ENCODE assay signal across 22 cellular contexts in genomic region chr10:80694930-80695329, GRCh38.
DNase-seq lines count a peak whose midpoint lies in the region; ATAC-seq, FAIRE-seq and TF ChIP-seq lines count a peak whose summit lies in the region.
"Had no signal": no experiment of that assay in that cellular context is flagged by ENCODE, and none has a peak within 500 bp of the region (broad histone marks: within the 10 kb centered on the region; RNA-seq: fewer than 3 reads in every experiment).

No MANE protein-coding gene starts in this region.

- no peaks in the 10 kb centered on the region for H3K27me3 ChIP-seq in GM12878 (replicated peaks in 1 of 2; ENCODE audit: control insufficient read depth in 2 of 2, insufficient read depth in 2 of 2, low read length in 1 of 2)
- H3K27me3 ChIP-seq in trophoblast cell (ENCODE audit: insufficient read depth, low read length), result no peaks in the 10 kb centered on the region

- CTCF ChIA-PET in activated CD4-positive, alpha-beta T cell treated with anti-CD3 and anti-CD28 coated beads for 36 hours (lab: Charles Lee), result interaction anchor here (0.9 kb wide), 1 partner anchor 31 kb away, joined by 3 read pairs; no protein-coding TSS in a partner anchor
- CTCF ChIA-PET in HEK293 (lab: Yijun Ruan, JAX) (interaction anchor here (0.6 to 3.0 kb wide), 3 partner anchors 218 to 250 kb away, joined by 3 to 11 read pairs (median 5); no protein-coding TSS in a partner anchor), GM12878 (lab: Yijun Ruan, JAX) (interaction anchor here (1.2 kb wide), 1 partner anchor 229 kb away, joined by 3 read pairs; no protein-coding TSS in a partner anchor)

- H3K14ac ChIP-seq in trophoblast cell (ENCODE audit: low read length), result no peak overlapping the region

- no TSS peak for BruUV-seq in GM12878 (replicated peaks; lab: Mats Ljungman, UMichigan)

- peak; percentile 9 for DNase-seq in activated CD4-positive, alpha-beta T cell treated with anti-CD3 and anti-CD28 coated beads for 36 hours
- no peak for DNase-seq in activated CD4-positive, alpha-beta T cell treated with anti-CD3 and anti-CD28 coated beads, Interleukin-2, amount 50 U/mL, for 48 hours
- DNase-seq in GM12878 (ENCODE audit: low read depth, low spot score), result no peak
- DNase-seq in trophoblast cell, result no peak
- DNase-seq in hippocampal formation (lab: John Stamatoyannopoulos, UW), result no peak
- no peak for DNase-seq in GM12892 (ENCODE audit: insufficient read length)
- DNase-seq: DMS153, GDM1, HCEC 1CT, KBM-7, NCI-H1417 treated with DMSO at 0.1 percent for 48 hours, NCI-H187 treated with DMSO at 0.1 percent for 48 hours, NCI-H2227 treated with DMSO at 0.1 percent for 48 hours, NCI-H524 treated with DMSO at 0.1 percent for 48 hours had no signal

- RAD21 ChIA-PET in GM12878 (lab: Charles Lee; ENCODE audit: unreplicated experiment), result no interaction called here

- H4K12ac ChIP-seq in trophoblast cell (ENCODE audit: low read depth, low read length), result no peak overlapping the region

- H3K79me2 ChIP-seq in GM12878 (ENCODE audit: control insufficient read depth, insufficient read depth, low read length) (no peaks in the 10 kb centered on the region), trophoblast cell (ENCODE audit: control insufficient read depth, insufficient read depth, low read length, poor library complexity) (no peaks in the 10 kb centered on the region)

- no peaks in the 10 kb centered on the region for H3K36me3 Mint-ChIP-seq in activated CD4-positive, alpha-beta T cell treated with anti-CD3 and anti-CD28 coated beads for 36 hours (ENCODE audit: low read depth)

- WGBS in GM12878 (ENCODE audit: insufficient coverage, insufficient replicate concordance, low lambda C conversion rate, missing lambda C conversion rate), result 11% methylated on average over 5 of the region's 5 CpGs
- WGBS in trophoblast cell (ENCODE audit: extremely low coverage, insufficient coverage, insufficient read length), result no CpG with 5 or more reads among the region's 5 CpGs

- POLR2A ChIA-PET in activated CD4-positive, alpha-beta T cell treated with anti-CD3 and anti-CD28 coated beads for 36 hours (lab: Charles Lee), result no interaction called here
- POLR2A ChIA-PET in HEK293 (lab: Yijun Ruan, JAX), result no interaction called here
- POLR2A ChIA-PET in GM12878 (lab: Charles Lee), result no interaction called here

- H3K9me3 ChIP-seq in HEK293 (ENCODE audit: control insufficient read depth, insufficient read depth, low read depth, low read length) (no peaks in the 10 kb centered on the region), GM12878 (replicated peaks; ENCODE audit: control insufficient read depth, insufficient read depth, low read length) (no peaks in the 10 kb centered on the region), trophoblast cell (ENCODE audit: insufficient read depth, low read depth, low read length) (no peaks in the 10 kb centered on the region)

- TF ChIP-seq CTCF in HEK293 (tag by site-specific recombination; IDR thresholded peaks at IDR 0.05) (peak; percentile 14; the same call in 1 of the 2 replicates), GM12878 (IDR thresholded peaks at IDR 0.05 in 2 of 3, conservative IDR thresholded peaks at IDR 0.05 in 1 of 3; ENCODE audit: control insufficient read depth in 2 of 3, extremely low read depth in 1 of 3, insufficient read depth in 1 of 3, low read depth in 3 of 3, low read length in 3 of 3) (peak in 1 of 3 experiments; percentile 13; a peak in 1 of 6 replicates)

- in situ Hi-C loops in GM12878 (cut with MboI), result loop anchor here (5.0 kb wide), 1 partner anchor 487 kb away; no protein-coding TSS in a partner anchor

- H2AFZ ChIP-seq in GM12878 (ENCODE audit: control insufficient read depth, low read depth, low read length) (no peak overlapping the region), trophoblast cell (ENCODE audit: insufficient read depth, low read length, poor library complexity) (no peak overlapping the region)

- TF ChIP-seq POLR2A in GM12878 (IDR thresholded peaks at IDR 0.05; ENCODE audit: low read depth, low read length), result no peak
- no peak for TF ChIP-seq POLR2A in GM12892 (IDR thresholded peaks at IDR 0.05; ENCODE audit: low read depth, low read length)

- SMC1A ChIA-PET in GM12878 (lab: Charles Lee; ENCODE audit: uncharacterized antibody, unreplicated experiment), result interaction anchor here (0.8 to 1.2 kb wide), 3 partner anchors 10 to 227 kb away, joined by 3 read pairs; no protein-coding TSS in a partner anchor

- no peak overlapping the region for H4K91ac ChIP-seq in trophoblast cell (ENCODE audit: low read depth, low read length)

- no peaks in the 10 kb centered on the region for H3K4me1 ChIP-seq in HEK293 (ENCODE audit: control insufficient read depth, insufficient read depth, low read length)
- no peaks in the 10 kb centered on the region for H3K4me1 ChIP-seq in GM12878 (ENCODE audit: control insufficient read depth, insufficient read depth, low read length)
- H3K4me1 ChIP-seq in trophoblast cell (ENCODE audit: control insufficient read depth in 1 of 2, insufficient read depth in 2 of 2, low read length in 2 of 2), result no peaks in the 10 kb centered on the region

- intact Hi-C loops in activated CD4-positive, alpha-beta T cell treated with anti-CD3 and anti-CD28 coated beads for 36 hours (cut with DNase I, micrococcal nuclease), result loop anchor here (5.0 to 10.0 kb wide), 3 partner anchors 232 to 487 kb away; no protein-coding TSS in a partner anchor
- intact Hi-C loops in GM12878 (cut with micrococcal nuclease; ENCODE audit: unreplicated experiment), result loop anchor here (5.0 kb wide), 1 partner anchor 1142 kb away; no protein-coding TSS in a partner anchor

- no peak overlapping the region for H3K18ac ChIP-seq in trophoblast cell (ENCODE audit: low read length)

- no peaks in the 10 kb centered on the region for H3K9me3 Mint-ChIP-seq in activated CD4-positive, alpha-beta T cell treated with anti-CD3 and anti-CD28 coated beads for 36 hours (ENCODE audit: low read depth)

- no peak overlapping the region for H3K4me2 ChIP-seq in GM12878 (ENCODE audit: control insufficient read depth, insufficient read depth)
- no peak overlapping the region for H3K4me2 ChIP-seq in trophoblast cell (ENCODE audit: low read length)

- H3K27me3 Mint-ChIP-seq in activated CD4-positive, alpha-beta T cell treated with anti-CD3 and anti-CD28 coated beads for 36 hours, result peaks cover 5% of the 10 kb centered on the region

- no peaks in the 10 kb centered on the region for H3K4me1 Mint-ChIP-seq in activated CD4-positive, alpha-beta T cell treated with anti-CD3 and anti-CD28 coated beads for 36 hours
- H3K4me1 Mint-ChIP-seq: B cell had no signal

- H2BK12ac ChIP-seq in trophoblast cell (ENCODE audit: low read length), result no peak overlapping the region

- no peaks in the 10 kb centered on the region for H4K20me1 ChIP-seq in GM12878 (ENCODE audit: control insufficient read depth, insufficient read depth)

- no peak overlapping the region for H2BK120ac ChIP-seq in trophoblast cell (ENCODE audit: insufficient read depth, low read length, poor library complexity)

- H3K23ac ChIP-seq in trophoblast cell (ENCODE audit: low read length), result no peak overlapping the region

- H3K36me3 ChIP-seq in HEK293 (ENCODE audit: control insufficient read depth in 2 of 2, insufficient read depth in 1 of 2, low read length in 2 of 2), result no peaks in the 10 kb centered on the region
- no peaks in the 10 kb centered on the region for H3K36me3 ChIP-seq in GM12878 (ENCODE audit: control insufficient read depth in 2 of 2, insufficient read depth in 2 of 2, low read length in 1 of 2)
- no peaks in the 10 kb centered on the region for H3K36me3 ChIP-seq in trophoblast cell (ENCODE audit: control insufficient read depth in 1 of 2, insufficient read depth in 2 of 2, low read length in 2 of 2)

- H2AK5ac ChIP-seq in trophoblast cell (ENCODE audit: low read length), result no peak overlapping the region

- no peaks in the 10 kb centered on the region for H3K79me1 ChIP-seq in trophoblast cell (ENCODE audit: low read length)

- TF ChIP-seq EP300 in GM12878 (IDR thresholded peaks at IDR 0.05; ENCODE audit: borderline replicate concordance in 1 of 2, control insufficient read depth in 1 of 2, low read depth in 2 of 2, low read length in 2 of 2), result no peak

- TF ChIP-seq RAD21 in GM12878 (IDR thresholded peaks at IDR 0.05; ENCODE audit: insufficient read depth, low read depth, low read length), result peak; percentile 24

- ATAC-seq in activated CD4-positive, alpha-beta T cell treated with anti-CD3 and anti-CD28 coated beads for 36 hours, result no peak
- no peak for ATAC-seq in GM12878
- ATAC-seq in HG03565 (IDR thresholded peaks at IDR 0.05; ENCODE audit: unreplicated experiment), result no peak
- ATAC-seq: Panc1, Right ventricle myocardium inferior had no signal

- no peak overlapping the region for H3K4ac ChIP-seq in trophoblast cell (ENCODE audit: low read depth, low read length)

- H3K27ac ChIP-seq in HEK293 (ENCODE audit: extremely low read depth, low read depth, low read length) (no peak overlapping the region), GM12878 (ENCODE audit: control insufficient read depth, insufficient read depth) (no peak overlapping the region), trophoblast cell (ENCODE audit: low read depth, low read length) (no peak overlapping the region)
- H3K27ac ChIP-seq: 22Rv1, SK-N-MC had no signal

- H3K27ac Mint-ChIP-seq in activated CD4-positive, alpha-beta T cell treated with anti-CD3 and anti-CD28 coated beads for 36 hours, result no peak overlapping the region
- H3K27ac Mint-ChIP-seq: B cell had no signal

- FAIRE-seq in GM12878 (lab: Jason Lieb, UNC) (no peak), GM12892 (lab: Jason Lieb, UNC) (no peak)
- FAIRE-seq: GM19239 had no signal

- no peak overlapping the region for H3K9ac ChIP-seq in GM12878 (ENCODE audit: control insufficient read depth, insufficient read depth, low read length)
- peak overlapping the region; percentile 28 for H3K9ac ChIP-seq in trophoblast cell (ENCODE audit: low read length)

- H3K4me3 Mint-ChIP-seq in activated CD4-positive, alpha-beta T cell treated with anti-CD3 and anti-CD28 coated beads for 36 hours, result no peak overlapping the region
- H3K4me3 Mint-ChIP-seq: B cell had no signal

- no peak overlapping the region for H2BK5ac ChIP-seq in trophoblast cell (ENCODE audit: low read depth, low read length, poor library complexity)

- no peak overlapping the region for H4K8ac ChIP-seq in trophoblast cell (ENCODE audit: low read depth, low read length)

- H3K4me3 ChIP-seq in HEK293 (ENCODE audit: low read depth, low read length) (no peak overlapping the region), GM12878 (no peak overlapping the region), trophoblast cell (ENCODE audit: low read depth, low read length) (no peak overlapping the region)
- H3K4me3 ChIP-seq: SK-N-MC had no signal

TF ChIP-seq in GM12878, 131 proteins besides CTCF, POLR2A, EP300 and RAD21 (continues in another document):
- no peak for TF ChIP-seq IKZF2 (IDR thresholded peaks at IDR 0.05)
- TF ChIP-seq EGR1 (IDR thresholded peaks at IDR 0.05; ENCODE audit: borderline replicate concordance in 1 of 2, low read depth in 2 of 2, low read length in 2 of 2), result no peak
- no peak for TF ChIP-seq TAF1 (IDR thresholded peaks at IDR 0.05; ENCODE audit: borderline replicate concordance, low read depth, low read length)
- TF ChIP-seq SREBF1 (IDR thresholded peaks at IDR 0.05; ENCODE audit: low read length), result no peak
- no peak for TF ChIP-seq YY1 (IDR thresholded peaks at IDR 0.05; ENCODE audit: low read depth, low read length)
- no peak for TF ChIP-seq ZNF622 (IDR thresholded peaks at IDR 0.05)
